Comparison of ENCODE assay signal across 16 cellular contexts in genomic region chr2:112256654-112257053, GRCh38. TPM values are rescaled to one million over a fixed set of nuclear protein-coding genes. Genes with fewer than 3 reads are reported as not detected.
DNase-seq lines count a peak whose midpoint lies in the region; ATAC-seq, FAIRE-seq and TF ChIP-seq lines count a peak whose summit lies in the region.
"Had no signal": no experiment of that assay in that cellular context is flagged by ENCODE, and none has a peak within 500 bp of the region (broad histone marks: within the 10 kb centered on the region; RNA-seq: fewer than 3 reads in every experiment).

No MANE protein-coding gene starts in this region.

- H3K4me3 Mint-ChIP-seq in CD14-positive monocyte, result no peak overlapping the region

- peak overlapping the region in 5 of 7 donors; percentile 14 to 91 (median 48) for H3K27ac Mint-ChIP-seq in CD14-positive monocyte

- H3K23ac ChIP-seq in mesendoderm (ENCODE audit: low read length), result no peak overlapping the region

- CTCF ChIA-PET in GM10248 (lab: Yijun Ruan, JAX), result interaction anchor here (0.8 to 2.0 kb wide), 4 partner anchors 9 to 326 kb away, joined by 3 to 5 read pairs (median 4); no protein-coding TSS in a partner anchor

- H3K36me3 Mint-ChIP-seq in CD14-positive monocyte, result no peaks in the 10 kb centered on the region

- H2BK15ac ChIP-seq in mesendoderm (replicated peaks; ENCODE audit: low read depth), result no peak overlapping the region

- no peak for ATAC-seq in HG02610 (IDR thresholded peaks at IDR 0.05; ENCODE audit: unreplicated experiment)
- ATAC-seq: GM12878 had no signal

- H3K18ac ChIP-seq in mesendoderm (ENCODE audit: low read length), result no peak overlapping the region

- peaks cover 3% of the 10 kb centered on the region for H3K79me1 ChIP-seq in mesendoderm (ENCODE audit: low read length)

- H3K9me3 Mint-ChIP-seq in CD14-positive monocyte, result peaks cover 0 to 1% (median 0%) of the 10 kb centered on the region in 7 donors

- no peak overlapping the region for H4K8ac ChIP-seq in mesendoderm (ENCODE audit: low read depth, low read length)

- no peaks in the 10 kb centered on the region for H3K36me3 ChIP-seq in mesendoderm (ENCODE audit: control insufficient read depth, insufficient read depth, low read length)
- no peaks in the 10 kb centered on the region for H3K36me3 ChIP-seq in sigmoid colon

- POLR2A ChIA-PET in GM10248 (lab: Yijun Ruan, JAX), result interaction anchor here (0.5 kb wide), 1 partner anchor 407 kb away, joined by 4 read pairs; no protein-coding TSS in a partner anchor

- no peak for FAIRE-seq in GM19239 (lab: Jason Lieb, UNC)
- FAIRE-seq: GM12878, GM18507 had no signal

- no peak overlapping the region for H4K5ac ChIP-seq in mesendoderm (ENCODE audit: low read length)

- H2AK5ac ChIP-seq in mesendoderm (ENCODE audit: low read length), result no peak overlapping the region

- H2BK120ac ChIP-seq in mesendoderm (ENCODE audit: low read depth, low read length), result no peak overlapping the region

- peaks cover 2% of the 10 kb centered on the region for H3K4me1 ChIP-seq in mesendoderm (ENCODE audit: control insufficient read depth, low read depth, low read length)
- peaks cover 0 to 17% (median 11%) of the 10 kb centered on the region in 4 donors for H3K4me1 ChIP-seq in sigmoid colon

- TF ChIP-seq EP300 in sigmoid colon (IDR thresholded peaks at IDR 0.05), result no peak

- no peak overlapping the region for H3K4ac ChIP-seq in mesendoderm (ENCODE audit: low read depth, low read length)

- H3K56ac ChIP-seq in mesendoderm (ENCODE audit: low read length), result no peak overlapping the region

- no peak overlapping the region for H2BK5ac ChIP-seq in mesendoderm (ENCODE audit: low read length)

- WGBS in mesendoderm (ENCODE audit: extremely low coverage, insufficient coverage, low lambda C conversion rate), result no CpG with 5 or more reads among the region's 2 CpGs
- WGBS in sigmoid colon, 2 donors, result 82 to 89% methylated on average over 2 of the region's 2 CpGs

- no peak overlapping the region for H3K4me2 ChIP-seq in mesendoderm (ENCODE audit: low read length)

- no peaks in the 10 kb centered on the region for H3K9me3 ChIP-seq in sigmoid colon

- intact Hi-C loops in CD14-positive monocyte (cut with micrococcal nuclease) (loop anchor here (5.0 to 10.0 kb wide), 3 partner anchors 178 to 286 kb away; partner anchors contain the start of genes RGPD8 (in 2 of the 2), POLR1B (in 1 of the 2) and TMEM87B (in 1 of the 2)), sigmoid colon (cut with DNase I) (loop anchor here (5.0 to 10.0 kb wide), 3 partner anchors 326 to 391 kb away; partner anchors contain the start of genes CHCHD5, MERTK and SLC20A1)

- H3K4me3 ChIP-seq in mesendoderm (ENCODE audit: low read length) (no peak overlapping the region), sigmoid colon (no peak overlapping the region)
- H3K4me3 ChIP-seq: GM12878 had no signal

- H3K79me2 ChIP-seq in mesendoderm (ENCODE audit: control insufficient read depth, insufficient read depth, low read length), result no peaks in the 10 kb centered on the region

- peaks cover 2 to 3% (median 2%) of the 10 kb centered on the region in 3 donors for H3K27me3 Mint-ChIP-seq in CD14-positive monocyte (ENCODE audit: low read depth in 3 of 3)

- H3K27ac ChIP-seq in mesendoderm (ENCODE audit: low read depth, low read length) (no peak overlapping the region), sigmoid colon (no peak overlapping the region)

- no peak for DNase-seq in CD14-positive monocyte (ENCODE audit: low spot score)
- peak; percentile 7 for DNase-seq in ELF-1 (ENCODE audit: low read depth, low spot score)
- DNase-seq in NCI-H146 treated with DMSO at 0.1 percent for 48 hours (lab: John Stamatoyannopoulos, UW; ENCODE audit: unreplicated experiment), result peak; percentile 14
- DNase-seq in mesendoderm, result peak; percentile 35
- no peak for DNase-seq in GM19239 (ENCODE audit: insufficient read length, low spot score)
- DNase-seq in sigmoid colon, result no peak
- DNase-seq in GM10248 (ENCODE audit: extremely low spot score), result no peak
- DNase-seq: EL, HCEC 1CT, NCI-H2029 treated with DMSO at 0.1 percent for 48 hours, NCI-H2227 treated with DMSO at 0.1 percent for 48 hours, NCI-H526, RPMI8226 had no signal

- TF ChIP-seq POLR2A in sigmoid colon (IDR thresholded peaks at IDR 0.05), result no peak

- no peaks in the 10 kb centered on the region for H3K27me3 ChIP-seq in mesendoderm (ENCODE audit: insufficient read depth, low read length, poor library complexity)
- H3K27me3 ChIP-seq in sigmoid colon, result no peaks in the 10 kb centered on the region

- TF ChIP-seq CTCF in CD14-positive monocyte (IDR thresholded peaks at IDR 0.05) (no peak), sigmoid colon (IDR thresholded peaks at IDR 0.05) (no peak), GM10248 (IDR thresholded peaks at IDR 0.05; ENCODE audit: control extremely low read depth, extremely low read depth, low read depth, missing control alignments) (no peak)

- peaks cover 44% of the 10 kb centered on the region for H3K4me1 Mint-ChIP-seq in CD14-positive monocyte

- no peak overlapping the region for H3K9ac ChIP-seq in mesendoderm (ENCODE audit: low read length)

RNA-seq across cellular contexts. Expression of gene ZC3H8, which starts 1.8 kb away (rescaled TPM):
- 1 to 10 TPM; 2.3 TPM for polyA plus RNA-seq in CD14-positive monocyte
- polyA plus RNA-seq in mesendoderm (2013, experiment 1 of 2), result 20.6 TPM
- polyA plus RNA-seq in mesendoderm (2013, experiment 2 of 2), result 16.9 TPM
- 10 to 100 TPM in 1 of 4 donors, 1 to 10 TPM in 3; 2.7 to 22.2 (median 7.4) TPM for total RNA-seq in sigmoid colon
- 10 to 100 TPM in 1 of 3 donors, 1 to 10 TPM in 2; 4.2 to 10.2 (median 9.8) TPM for polyA plus RNA-seq in sigmoid colon

RNA-seq across cellular contexts. Expression of gene ZC3H6, which starts 18.7 kb away (rescaled TPM):
- polyA plus RNA-seq in CD14-positive monocyte (1 to 10 TPM; 2.4 to 2.5 TPM), sigmoid colon (1 to 10 TPM in 1 of 3 donors, under 1 TPM in 2; 0.60 to 2.0 (median 0.69) TPM)
- 1.3 TPM for polyA plus RNA-seq in mesendoderm (2013, experiment 1 of 2)
- 1.4 TPM for polyA plus RNA-seq in mesendoderm (2013, experiment 2 of 2)
- total RNA-seq in sigmoid colon, result 10 to 100 TPM; 13.2 to 27.1 (median 16.5) TPM

Comparison
In these comparisons a context has a peak if more than half of its experiments do, and no peak if none do; other contexts are left out.
1. DNase-seq: peak in ELF-1 (single experiment), NCI-H146 treated with DMSO at 0.1 percent for 48 hours (single experiment) and mesendoderm (single experiment); none in CD14-positive monocyte (single experiment), GM19239 (single experiment), sigmoid colon (single experiment) and GM10248 (single experiment).